Comparison of ENCODE assay signal across 23 cellular contexts in the genomic region with DNA sequence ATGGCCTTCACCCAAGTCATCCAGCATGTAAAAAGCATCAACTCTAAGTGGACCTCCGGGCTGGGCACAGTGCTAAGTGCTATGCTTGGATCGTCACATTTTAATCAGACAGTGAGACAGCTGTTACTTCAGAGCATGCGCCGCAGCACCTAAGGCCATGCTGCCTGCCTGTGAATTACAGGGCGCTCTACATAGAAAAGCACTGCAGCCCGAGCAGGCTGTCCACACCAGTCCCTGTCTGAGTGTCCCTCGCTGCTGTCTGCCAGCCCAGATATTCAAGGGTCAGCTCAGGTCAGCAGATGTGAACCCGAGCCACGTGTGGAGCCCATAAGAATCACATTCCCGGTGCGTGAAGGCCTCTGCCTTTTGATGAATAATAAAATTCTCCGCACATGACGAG. TPM values are rescaled to one million over a fixed set of nuclear protein-coding genes. Genes with fewer than 3 reads are reported as not detected.
DNase-seq lines count a peak whose midpoint lies in the region; ATAC-seq and TF ChIP-seq lines count a peak whose summit lies in the region.
"Had no signal": no experiment of that assay in that cellular context is flagged by ENCODE, and none has a peak within 500 bp of the region (broad histone marks: within the 10 kb centered on the region; RNA-seq: fewer than 3 reads in every experiment).

No MANE protein-coding gene starts in this region.

- no peaks in the 10 kb centered on the region for H3K36me3 ChIP-seq in heart right ventricle
- H3K36me3 ChIP-seq: BE2C had no signal

- no peak for TF ChIP-seq CTCF in heart right ventricle (IDR thresholded peaks at IDR 0.05)

- 57 to 64% methylated on average over 13 of the region's 13 CpGs for WGBS in heart right ventricle, 2 donors

- H3K27me3 ChIP-seq in heart right ventricle: no peaks in the 10 kb centered on the region
- H3K27me3 ChIP-seq: BE2C had no signal

- intact Hi-C loops in heart right ventricle (cut with DNase I): no loop called here
- intact Hi-C loops in sciatic nerve (cut with DNase I): no loop called here

- no peaks in the 10 kb centered on the region for H3K9me3 ChIP-seq in heart right ventricle
- H3K9me3 ChIP-seq: BE2C had no signal

- no peak overlapping the region for H3K27ac ChIP-seq in heart right ventricle
- H3K27ac ChIP-seq: 22Rv1, KMS-11 had no signal

- peak; percentile 28 for DNase-seq in NCI-H82 (lab: John Stamatoyannopoulos, UW)
- DNase-seq in NCI-H82 treated with DMSO at 0.1 percent for 48 hours (lab: John Stamatoyannopoulos, UW; ENCODE audit: unreplicated experiment): no peak
- peak; percentile 18 for DNase-seq in EH (ENCODE audit: low read depth)
- no peak for DNase-seq in heart right ventricle
- peak; percentile 34 for DNase-seq in sciatic nerve (ENCODE audit: low spot score)
- DNase-seq in stimulated activated CD4-positive, alpha-beta T cell treated with anti-CD3 and anti-CD28 coated beads, Interleukin-2, amount 100 ng/mL, for 24 hours: no peak
- no peak for DNase-seq in AG08396 (ENCODE audit: low spot score)
- DNase-seq: BE2C; CD8-positive, alpha-beta memory T cell; DMS 273 treated with DMSO at 0.1 percent for 48 hours; DMS79; IMR-90; MM.1S; NCI-H2029; NCI-H446; NCI-H524 treated with DMSO at 0.1 percent for 48 hours; NCI-H774; RPMI8226; SHP77 treated with DMSO at 0.1 percent for 48 hours had no signal

- H3K4me1 ChIP-seq in heart right ventricle: no peaks in the 10 kb centered on the region
- H3K4me1 ChIP-seq: BE2C had no signal

- H3K4me3 ChIP-seq in heart right ventricle: no peak overlapping the region

- ATAC-seq in heart right ventricle (peak in 5 of 8 donors; percentile 42 to 62 (median 44)), sciatic nerve (no peak), GM18873 (IDR thresholded peaks at IDR 0.05; ENCODE audit: low FRiP score, unreplicated experiment) (no peak)
- ATAC-seq: HCT116 had no signal

RNA-seq across cellular contexts. Expression of a gene that starts 37.1 kb away (rescaled TPM):
- total RNA-seq in heart right ventricle: 1 to 10 TPM in 1 of 10 donors, under 1 TPM in 4, not detected in 5; 0.15 to 1.0 (median 0.26) TPM
- under 1 TPM in 1 of 2 donors, not detected in 1; 0.09 TPM for polyA plus RNA-seq in heart right ventricle
- total RNA-seq in sciatic nerve: 1.6 TPM
- total RNA-seq: CD8-positive, alpha-beta memory T cell had no signal
- polyA plus RNA-seq: CD8-positive, alpha-beta memory T cell had no signal

RNA-seq across cellular contexts. Expression of a gene that starts 37.7 kb away (rescaled TPM):
- 10 to 100 TPM in 1 of 10 donors, 1 to 10 TPM in 9; 3.4 to 10.1 (median 5.7) TPM for total RNA-seq in heart right ventricle
- 1 to 10 TPM; 1.7 to 5.5 TPM for polyA plus RNA-seq in heart right ventricle
- 9.3 TPM for total RNA-seq in sciatic nerve

Comparison
In these comparisons a context has a peak if more than half of its experiments do, and no peak if none do; other contexts are left out.
1. DNase-seq: peak in NCI-H82 (single experiment), EH (single experiment) and sciatic nerve (single experiment); none in NCI-H82 treated with DMSO at 0.1 percent for 48 hours (single experiment), heart right ventricle (0 of 2), stimulated activated CD4-positive, alpha-beta T cell treated with anti-CD3 and anti-CD28 coated beads, Interleukin-2, amount 100 ng/mL, for 24 hours (0 of 2) and AG08396 (single experiment).
2. ATAC-seq: peak in heart right ventricle (5 of 8); none in sciatic nerve (single experiment) and GM18873 (single experiment).